ENCODE assay signal across 2 cellular contexts in the genomic region with DNA sequence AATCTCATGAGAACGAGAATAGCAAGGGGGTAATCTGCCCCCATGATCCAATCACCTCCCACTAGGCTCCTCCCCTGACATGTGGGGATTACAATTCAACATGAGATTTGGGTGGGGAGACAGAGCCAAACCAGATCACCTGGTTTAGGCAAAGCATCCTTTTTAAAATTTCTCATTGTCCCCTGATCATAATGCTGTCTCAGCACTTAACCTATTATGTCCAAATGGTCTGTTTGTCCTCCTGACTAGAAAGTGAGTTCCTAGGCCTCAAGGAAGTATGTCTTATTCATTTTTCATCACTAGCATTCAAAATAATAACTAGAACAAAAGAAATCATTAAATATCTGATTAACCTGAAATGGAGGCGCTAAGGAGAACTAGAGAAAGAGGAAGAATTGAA.
TF ChIP-seq lines count a peak whose summit lies in the region.

No MANE protein-coding gene starts in this region.

TF ChIP-seq in HepG2, 621 proteins besides CTCF, POLR2A, EP300 and RAD21:
- no peak for TF ChIP-seq ZNF577 (CRISPR knock-in tag; IDR thresholded peaks at IDR 0.05; ENCODE audit: borderline replicate concordance, low read depth)
- TF ChIP-seq MTA1 (CRISPR knock-in tag; IDR thresholded peaks at IDR 0.05; ENCODE audit: borderline replicate concordance) = no peak
- TF ChIP-seq E2F5 (CRISPR knock-in tag; conservative IDR thresholded peaks at IDR 0.05) = no peak
- peak; percentile 68 for TF ChIP-seq MAFF (IDR thresholded peaks at IDR 0.05; ENCODE audit: low read depth, low read length)
- TF ChIP-seq ISL2 (CRISPR knock-in tag; IDR thresholded peaks at IDR 0.05) = no peak
- TF ChIP-seq MAFK (conservative IDR thresholded peaks at IDR 0.05 in 1 of 2, IDR thresholded peaks at IDR 0.05 in 1 of 2; ENCODE audit: low read length in 2 of 2) = peak; percentile 69 to 83

TF ChIP-seq in GM23338, 12 proteins besides CTCF, POLR2A, EP300 and RAD21:
- TF ChIP-seq REST (IDR thresholded peaks at IDR 0.05; ENCODE audit: unreplicated experiment) (no peak), NANOG (IDR thresholded peaks at IDR 0.05; ENCODE audit: borderline replicate concordance) (no peak), ZNF331 (CRISPR knock-in tag; IDR thresholded peaks at IDR 0.05; ENCODE audit: low read depth) (no peak), ZNF114 (CRISPR knock-in tag; IDR thresholded peaks at IDR 0.05) (no peak), STAT1 (IDR thresholded peaks at IDR 0.05; ENCODE audit: unreplicated experiment) (no peak), ETS1 (IDR thresholded peaks at IDR 0.05) (no peak), EZH2 (IDR thresholded peaks at IDR 0.05; ENCODE audit: low read depth, unreplicated experiment) (no peak), POLR2AphosphoS5 (IDR thresholded peaks at IDR 0.05; ENCODE audit: low read depth) (no peak), EZH2phosphoT487 (IDR thresholded peaks at IDR 0.05; ENCODE audit: unreplicated experiment) (no peak)
- TF ChIP-seq, protein P1, sequence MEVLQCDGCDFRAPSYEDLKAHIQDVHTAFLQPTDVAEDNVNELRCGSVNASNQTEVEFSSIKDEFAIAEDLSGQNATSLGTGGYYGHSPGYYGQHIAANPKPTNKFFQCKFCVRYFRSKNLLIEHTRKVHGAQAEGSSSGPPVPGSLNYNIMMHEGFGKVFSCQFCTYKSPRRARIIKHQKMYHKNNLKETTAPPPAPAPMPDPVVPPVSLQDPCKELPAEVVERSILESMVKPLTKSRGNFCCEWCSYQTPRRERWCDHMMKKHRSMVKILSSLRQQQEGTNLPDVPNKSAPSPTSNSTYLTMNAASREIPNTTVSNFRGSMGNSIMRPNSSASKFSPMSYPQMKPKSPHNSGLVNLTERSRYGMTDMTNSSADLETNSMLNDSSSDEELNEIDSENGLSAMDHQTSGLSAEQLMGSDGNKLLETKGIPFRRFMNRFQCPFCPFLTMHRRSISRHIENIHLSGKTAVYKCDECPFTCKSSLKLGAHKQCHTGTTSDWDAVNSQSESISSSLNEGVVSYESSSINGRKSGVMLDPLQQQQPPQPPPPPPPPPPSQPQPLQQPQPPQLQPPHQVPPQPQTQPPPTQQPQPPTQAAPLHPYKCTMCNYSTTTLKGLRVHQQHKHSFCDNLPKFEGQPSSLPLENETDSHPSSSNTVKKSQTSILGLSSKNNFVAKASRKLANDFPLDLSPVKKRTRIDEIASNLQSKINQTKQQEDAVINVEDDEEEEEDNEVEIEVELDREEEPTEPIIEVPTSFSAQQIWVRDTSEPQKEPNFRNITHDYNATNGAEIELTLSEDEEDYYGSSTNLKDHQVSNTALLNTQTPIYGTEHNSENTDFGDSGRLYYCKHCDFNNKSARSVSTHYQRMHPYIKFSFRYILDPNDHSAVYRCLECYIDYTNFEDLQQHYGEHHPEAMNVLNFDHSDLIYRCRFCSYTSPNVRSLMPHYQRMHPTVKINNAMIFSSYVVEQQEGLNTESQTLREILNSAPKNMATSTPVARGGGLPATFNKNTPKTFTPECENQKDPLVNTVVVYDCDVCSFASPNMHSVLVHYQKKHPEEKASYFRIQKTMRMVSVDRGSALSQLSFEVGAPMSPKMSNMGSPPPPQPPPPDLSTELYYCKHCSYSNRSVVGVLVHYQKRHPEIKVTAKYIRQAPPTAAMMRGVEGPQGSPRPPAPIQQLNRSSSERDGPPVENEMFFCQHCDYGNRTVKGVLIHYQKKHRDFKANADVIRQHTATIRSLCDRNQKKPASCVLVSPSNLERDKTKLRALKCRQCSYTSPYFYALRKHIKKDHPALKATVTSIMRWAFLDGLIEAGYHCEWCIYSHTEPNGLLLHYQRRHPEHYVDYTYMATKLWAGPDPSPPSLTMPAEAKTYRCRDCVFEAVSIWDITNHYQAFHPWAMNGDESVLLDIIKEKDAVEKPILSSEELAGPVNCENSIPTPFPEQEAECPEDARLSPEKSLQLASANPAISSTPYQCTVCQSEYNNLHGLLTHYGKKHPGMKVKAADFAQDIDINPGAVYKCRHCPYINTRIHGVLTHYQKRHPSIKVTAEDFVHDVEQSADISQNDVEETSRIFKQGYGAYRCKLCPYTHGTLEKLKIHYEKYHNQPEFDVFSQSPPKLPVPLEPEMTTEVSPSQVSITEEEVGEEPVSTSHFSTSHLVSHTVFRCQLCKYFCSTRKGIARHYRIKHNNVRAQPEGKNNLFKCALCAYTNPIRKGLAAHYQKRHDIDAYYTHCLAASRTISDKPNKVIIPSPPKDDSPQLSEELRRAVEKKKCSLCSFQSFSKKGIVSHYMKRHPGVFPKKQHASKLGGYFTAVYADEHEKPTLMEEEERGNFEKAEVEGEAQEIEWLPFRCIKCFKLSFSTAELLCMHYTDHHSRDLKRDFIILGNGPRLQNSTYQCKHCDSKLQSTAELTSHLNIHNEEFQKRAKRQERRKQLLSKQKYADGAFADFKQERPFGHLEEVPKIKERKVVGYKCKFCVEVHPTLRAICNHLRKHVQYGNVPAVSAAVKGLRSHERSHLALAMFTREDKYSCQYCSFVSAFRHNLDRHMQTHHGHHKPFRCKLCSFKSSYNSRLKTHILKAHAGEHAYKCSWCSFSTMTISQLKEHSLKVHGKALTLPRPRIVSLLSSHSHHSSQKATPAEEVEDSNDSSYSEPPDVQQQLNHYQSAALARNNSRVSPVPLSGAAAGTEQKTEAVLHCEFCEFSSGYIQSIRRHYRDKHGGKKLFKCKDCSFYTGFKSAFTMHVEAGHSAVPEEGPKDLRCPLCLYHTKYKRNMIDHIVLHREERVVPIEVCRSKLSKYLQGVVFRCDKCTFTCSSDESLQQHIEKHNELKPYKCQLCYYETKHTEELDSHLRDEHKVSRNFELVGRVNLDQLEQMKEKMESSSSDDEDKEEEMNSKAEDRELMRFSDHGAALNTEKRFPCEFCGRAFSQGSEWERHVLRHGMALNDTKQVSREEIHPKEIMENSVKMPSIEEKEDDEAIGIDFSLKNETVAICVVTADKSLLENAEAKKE (CRISPR knock-in tag; IDR thresholded peaks at IDR 0.05) = no peak
